In genomic region chr1:41745022-41745421, GRCh38 we compare ENCODE assay signal across 1 cellular context.
TF ChIP-seq lines count a peak whose summit lies in the region.

No MANE protein-coding gene starts in this region.

TF ChIP-seq in HepG2, 621 proteins besides CTCF, POLR2A, EP300 and RAD21 (continued from another document):
- no peak for TF ChIP-seq ZFP36L2 (CRISPR knock-in tag; IDR thresholded peaks at IDR 0.05)
- no peak for TF ChIP-seq MLX (CRISPR knock-in tag; IDR thresholded peaks at IDR 0.05)
- TF ChIP-seq YY1 (IDR thresholded peaks at IDR 0.05; ENCODE audit: insufficient read depth, insufficient replicate concordance, low read depth, low read length) = no peak
- no peak for TF ChIP-seq TAF1 (CRISPR knock-in tag; IDR thresholded peaks at IDR 0.05)
- no peak for TF ChIP-seq KDM4B (CRISPR knock-in tag; IDR thresholded peaks at IDR 0.05)
- no peak for TF ChIP-seq MIER2 (CRISPR knock-in tag; IDR thresholded peaks at IDR 0.05)
- no peak for TF ChIP-seq SIN3B (IDR thresholded peaks at IDR 0.05; ENCODE audit: low read length)
- TF ChIP-seq NBN (conservative IDR thresholded peaks at IDR 0.05) = no peak
- TF ChIP-seq NFYC (CRISPR knock-in tag; IDR thresholded peaks at IDR 0.05) = no peak
- TF ChIP-seq BRF2 (CRISPR knock-in tag; IDR thresholded peaks at IDR 0.05) = no peak
- no peak for TF ChIP-seq PBX2 (CRISPR knock-in tag; IDR thresholded peaks at IDR 0.05)
- no peak for TF ChIP-seq ZNF770 (CRISPR knock-in tag; IDR thresholded peaks at IDR 0.05)
